Comparison of ENCODE assay signal across 1 cellular context in genomic region chrX:47961830-47962229, GRCh38.
TF ChIP-seq lines count a peak whose summit lies in the region.
"Not testable (repeated sequence)": the region's sequence is repeated elsewhere in the genome, so short reads cannot be mapped to it uniquely, and the experiment has no call there.

No MANE protein-coding gene starts in this region.

TF ChIP-seq in HepG2, 621 proteins besides CTCF, POLR2A, EP300 and RAD21:
- TF ChIP-seq TCF7 (IDR thresholded peaks at IDR 0.05; ENCODE audit: low read depth), result 0 out of 2 replicates have a peak, but pooled peaks have one; percentile 23
- peak; percentile 71 for TF ChIP-seq NR2F6 (IDR thresholded peaks at IDR 0.05)
- peak; percentile 54 for TF ChIP-seq NR2F6 (CRISPR knock-in tag; IDR thresholded peaks at IDR 0.05)
- TF ChIP-seq FOSL2 (CRISPR knock-in tag; IDR thresholded peaks at IDR 0.05), result peak; percentile 69
- TF ChIP-seq RARA (CRISPR knock-in tag; IDR thresholded peaks at IDR 0.05), result peak; percentile 65
- TF ChIP-seq NCOR1 (IDR thresholded peaks at IDR 0.05; ENCODE audit: borderline replicate concordance, low read length), result peak; percentile 21; the same call in 1 of the 2 replicates
- TF ChIP-seq SAP130 (CRISPR knock-in tag; IDR thresholded peaks at IDR 0.05; ENCODE audit: low read depth), result 0 out of 2 replicates have a peak, but pooled peaks have one; percentile 9
- TF ChIP-seq SALL1 (CRISPR knock-in tag; IDR thresholded peaks at IDR 0.05), result 0 out of 2 replicates have a peak, but pooled peaks have one; percentile 16
- peak; percentile 55; the same call in 1 of the 2 replicates for TF ChIP-seq TFE3 (CRISPR knock-in tag; IDR thresholded peaks at IDR 0.05)
- peak; percentile 36 to 79; a peak in 3 of 4 replicates for TF ChIP-seq NR2F1 (CRISPR knock-in tag; IDR thresholded peaks at IDR 0.05)
- 0 out of 2 replicates have a peak, but pooled peaks have one; percentile 19 for TF ChIP-seq PATZ1 (CRISPR knock-in tag; IDR thresholded peaks at IDR 0.05)
- not testable (repeated sequence) for TF ChIP-seq SOX6 (IDR thresholded peaks at IDR 0.05)
- 0 out of 2 replicates have a peak, but pooled peaks have one; percentile 25 for TF ChIP-seq SOX6 (CRISPR knock-in tag; IDR thresholded peaks at IDR 0.05)
- peak; percentile 36; the same call in 1 of the 2 replicates for TF ChIP-seq ESRRA (CRISPR knock-in tag; IDR thresholded peaks at IDR 0.05; ENCODE audit: low read depth)
- TF ChIP-seq NR2F2 (IDR thresholded peaks at IDR 0.05; ENCODE audit: borderline replicate concordance, low read depth), result peak; percentile 51
- TF ChIP-seq, protein P1, sequence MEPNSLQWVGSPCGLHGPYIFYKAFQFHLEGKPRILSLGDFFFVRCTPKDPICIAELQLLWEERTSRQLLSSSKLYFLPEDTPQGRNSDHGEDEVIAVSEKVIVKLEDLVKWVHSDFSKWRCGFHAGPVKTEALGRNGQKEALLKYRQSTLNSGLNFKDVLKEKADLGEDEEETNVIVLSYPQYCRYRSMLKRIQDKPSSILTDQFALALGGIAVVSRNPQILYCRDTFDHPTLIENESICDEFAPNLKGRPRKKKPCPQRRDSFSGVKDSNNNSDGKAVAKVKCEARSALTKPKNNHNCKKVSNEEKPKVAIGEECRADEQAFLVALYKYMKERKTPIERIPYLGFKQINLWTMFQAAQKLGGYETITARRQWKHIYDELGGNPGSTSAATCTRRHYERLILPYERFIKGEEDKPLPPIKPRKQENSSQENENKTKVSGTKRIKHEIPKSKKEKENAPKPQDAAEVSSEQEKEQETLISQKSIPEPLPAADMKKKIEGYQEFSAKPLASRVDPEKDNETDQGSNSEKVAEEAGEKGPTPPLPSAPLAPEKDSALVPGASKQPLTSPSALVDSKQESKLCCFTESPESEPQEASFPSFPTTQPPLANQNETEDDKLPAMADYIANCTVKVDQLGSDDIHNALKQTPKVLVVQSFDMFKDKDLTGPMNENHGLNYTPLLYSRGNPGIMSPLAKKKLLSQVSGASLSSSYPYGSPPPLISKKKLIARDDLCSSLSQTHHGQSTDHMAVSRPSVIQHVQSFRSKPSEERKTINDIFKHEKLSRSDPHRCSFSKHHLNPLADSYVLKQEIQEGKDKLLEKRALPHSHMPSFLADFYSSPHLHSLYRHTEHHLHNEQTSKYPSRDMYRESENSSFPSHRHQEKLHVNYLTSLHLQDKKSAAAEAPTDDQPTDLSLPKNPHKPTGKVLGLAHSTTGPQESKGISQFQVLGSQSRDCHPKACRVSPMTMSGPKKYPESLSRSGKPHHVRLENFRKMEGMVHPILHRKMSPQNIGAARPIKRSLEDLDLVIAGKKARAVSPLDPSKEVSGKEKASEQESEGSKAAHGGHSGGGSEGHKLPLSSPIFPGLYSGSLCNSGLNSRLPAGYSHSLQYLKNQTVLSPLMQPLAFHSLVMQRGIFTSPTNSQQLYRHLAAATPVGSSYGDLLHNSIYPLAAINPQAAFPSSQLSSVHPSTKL (CRISPR knock-in tag; IDR thresholded peaks at IDR 0.05), result 0 out of 2 replicates have a peak, but pooled peaks have one; percentile 14
